In genomic region chr11:67275606-67276409, GRCh38 we compare ENCODE assay signal across 10 cellular contexts. TPM values are rescaled to one million over a fixed set of nuclear protein-coding genes. Genes with fewer than 3 reads are reported as not detected.
A peak's percentile ranks its signal among the peaks of the same experiment; 100 is the strongest.
DNase-seq lines count a peak whose midpoint lies in the region; ATAC-seq, FAIRE-seq and TF ChIP-seq lines count a peak whose summit lies in the region.
"Had no signal": no experiment of that assay in that cellular context is flagged by ENCODE, and none has a peak within 500 bp of the region (broad histone marks: within the 10 kb centered on the region; RNA-seq: fewer than 3 reads in every experiment).

No MANE protein-coding gene starts in this region.

- no peak overlapping the region for H3K9ac ChIP-seq in kidney (ENCODE audit: low read length in 2 of 2)

- H3K9me3 ChIP-seq in kidney (ENCODE audit: control insufficient read depth in 1 of 2, low read length in 2 of 2): no peaks in the 10 kb centered on the region
- no peaks in the 10 kb centered on the region for H3K9me3 ChIP-seq in stomach

- peak overlapping the region; percentile 75 for H3K27ac Mint-ChIP-seq in HFFc6
- peak overlapping the region; percentile 99 for H3K27ac Mint-ChIP-seq in activated CD8-positive, alpha-beta T cell treated with anti-CD3 and anti-CD28 coated beads, Interleukin-2, amount 10 ng/mL, durations not matched to agents 7 days and 5 days

- TF ChIP-seq CTCF in HFFc6 (IDR thresholded peaks at IDR 0.05): no peak
- no peak for TF ChIP-seq CTCF in kidney (IDR thresholded peaks at IDR 0.05; ENCODE audit: borderline replicate concordance, extremely low read depth, insufficient read depth)
- TF ChIP-seq CTCF in stomach (IDR thresholded peaks at IDR 0.05): no peak

- H3K36me3 ChIP-seq in kidney (ENCODE audit: control insufficient read depth in 1 of 2, insufficient read depth in 2 of 2, low read length in 2 of 2) (peaks cover 4 to 17% of the 10 kb centered on the region in 2 donors), stomach (peaks cover 21 to 53% (median 32%) of the 10 kb centered on the region in 4 donors)

- H3K9me3 Mint-ChIP-seq in HFFc6: no peaks in the 10 kb centered on the region
- H3K9me3 Mint-ChIP-seq in activated CD8-positive, alpha-beta T cell treated with anti-CD3 and anti-CD28 coated beads, Interleukin-2, amount 10 ng/mL, durations not matched to agents 7 days and 5 days (ENCODE audit: insufficient read depth): no peaks in the 10 kb centered on the region

- H3K27me3 ChIP-seq in stomach: no peaks in the 10 kb centered on the region

- peak overlapping the region in 1 of 2 donors; percentile 42 for H3K27ac ChIP-seq in kidney (ENCODE audit: low read depth in 2 of 2, low read length in 2 of 2)
- H3K27ac ChIP-seq in stomach: peak overlapping the region; percentile 42 to 95 (median 92)

- no peaks in the 10 kb centered on the region; the same call in 1 of the 2 replicates for H3K27me3 Mint-ChIP-seq in HFFc6 (ENCODE audit: insufficient read depth)
- no peaks in the 10 kb centered on the region for H3K27me3 Mint-ChIP-seq in activated CD8-positive, alpha-beta T cell treated with anti-CD3 and anti-CD28 coated beads, Interleukin-2, amount 10 ng/mL, durations not matched to agents 7 days and 5 days (ENCODE audit: low read depth)

- WGBS in stomach, 5 donors: 64 to 88% (median 80%) methylated on average over 8 to 17 of the region's 17 CpGs

- intact Hi-C loops in kidney (cut with DNase I): no loop called here
- intact Hi-C loops in stomach (cut with DNase I; ENCODE audit: low total_unique reads): no loop called here

- H3K4me1 ChIP-seq in kidney (ENCODE audit: control insufficient read depth in 1 of 2, insufficient read depth in 1 of 2, low read depth in 1 of 2, low read length in 2 of 2): peaks cover 32 to 64% of the 10 kb centered on the region in 2 donors
- H3K4me1 ChIP-seq in stomach: peaks cover 82 to 100% (median 97%) of the 10 kb centered on the region in 4 donors

- CTCF ChIA-PET in activated CD8-positive, alpha-beta T cell treated with anti-CD3 and anti-CD28 coated beads, Interleukin-2, amount 10 ng/mL, durations not matched to agents 7 days and 5 days (lab: Charles Lee): interaction anchor here (0.6 to 3.2 kb wide), 5 partner anchors 8 to 75 kb away, joined by 3 to 36 read pairs (median 9); partner anchors contain the start of gene ANKRD13D

- no peak for TF ChIP-seq EP300 in stomach (IDR thresholded peaks at IDR 0.05)

- H3K36me3 Mint-ChIP-seq in HFFc6 (ENCODE audit: low read depth): peaks cover 4% of the 10 kb centered on the region; the same call in 1 of the 2 replicates
- H3K36me3 Mint-ChIP-seq in activated CD8-positive, alpha-beta T cell treated with anti-CD3 and anti-CD28 coated beads, Interleukin-2, amount 10 ng/mL, durations not matched to agents 7 days and 5 days (ENCODE audit: low read depth): peaks cover 91% of the 10 kb centered on the region

- H3K4me3 ChIP-seq in kidney (ENCODE audit: low read length in 2 of 2) (no peak overlapping the region), stomach (peak overlapping the region in 2 of 4 donors; percentile 8 to 23)

- H3K4me1 Mint-ChIP-seq in HFFc6 (ENCODE audit: low read depth): peaks cover 17% of the 10 kb centered on the region
- peaks cover 91% of the 10 kb centered on the region for H3K4me1 Mint-ChIP-seq in activated CD8-positive, alpha-beta T cell treated with anti-CD3 and anti-CD28 coated beads, Interleukin-2, amount 10 ng/mL, durations not matched to agents 7 days and 5 days (ENCODE audit: low read depth)

- DNase-seq in HFFc6 (no peak), kidney (peak; percentile 76), stomach (no peak), germinal center (ENCODE audit: low spot score) (no peak), NOMO-1 treated with DMSO at 0.1 percent for 48 hours (lab: John Stamatoyannopoulos, UW; ENCODE audit: unreplicated experiment) (no peak)
- peak; percentile 44 for DNase-seq in activated CD8-positive, alpha-beta T cell treated with anti-CD3 and anti-CD28 coated beads, Interleukin-2, amount 10 ng/mL, durations not matched to agents 7 days and 5 days
- no peak for DNase-seq in stimulated activated CD4-positive, alpha-beta T cell treated with anti-CD3 and anti-CD28 coated beads, Interleukin-4, amount 100 ng/mL, for 4 hours
- DNase-seq: NCI-H524 treated with DMSO at 0.1 percent for 48 hours had no signal

- FAIRE-seq in kidney (lab: Jason Lieb, UNC): no peak
- FAIRE-seq: GM18507 had no signal

- H3K4me3 Mint-ChIP-seq in HFFc6: no peak overlapping the region
- peak overlapping the region; percentile 81 for H3K4me3 Mint-ChIP-seq in activated CD8-positive, alpha-beta T cell treated with anti-CD3 and anti-CD28 coated beads, Interleukin-2, amount 10 ng/mL, durations not matched to agents 7 days and 5 days

- no peak for ATAC-seq in activated CD8-positive, alpha-beta T cell treated with anti-CD3 and anti-CD28 coated beads, Interleukin-2, amount 10 ng/mL, durations not matched to agents 7 days and 5 days
- ATAC-seq in HG02852 (IDR thresholded peaks at IDR 0.05; ENCODE audit: unreplicated experiment): no peak

- POLR2A ChIA-PET in activated CD8-positive, alpha-beta T cell treated with anti-CD3 and anti-CD28 coated beads, Interleukin-2, amount 10 ng/mL, durations not matched to agents 7 days and 5 days (lab: Charles Lee): interaction anchor here (0.7 to 5.3 kb wide), 3 partner anchors 8 to 25 kb away, joined by 3 to 94 read pairs (median 50); partner anchors contain the start of genes ANKRD13D and GRK2

- TF ChIP-seq POLR2A in stomach (IDR thresholded peaks at IDR 0.05): no peak

RNA-seq across cellular contexts. Expression of gene GRK2, which starts 9.5 kb away (rescaled TPM):
- 10 to 100 TPM; 26.2 to 35.5 (median 32.1) TPM for total RNA-seq in HFFc6 (2021; fragmentation: NEBNext Ultra II Directional; extraction: Animal tissue kit (Norgen Biotek cat#: 25700))
- total RNA-seq in activated CD8-positive, alpha-beta T cell treated with anti-CD3 and anti-CD28 coated beads, Interleukin-2, amount 10 ng/mL, durations not matched to agents 7 days and 5 days: 100 to 1,000 TPM; 338 to 348 TPM
- total RNA-seq in kidney (80.8 TPM), stomach (100 to 1,000 TPM in 4 of 5 donors, 10 to 100 TPM in 1; 53.8 to 266 (median 131) TPM)
- polyA plus RNA-seq in kidney (ENCODE audit: insufficient read depth, low read depth, low replicate concordance) (28.2 TPM), stomach (10 to 100 TPM; 44.0 to 59.4 (median 46.5) TPM)

RNA-seq across cellular contexts. Expression of gene ANKRD13D, which starts 13.3 kb away (rescaled TPM):
- 10 to 100 TPM; 24.7 to 34.6 (median 26.4) TPM for total RNA-seq in HFFc6 (2021; fragmentation: NEBNext Ultra II Directional; extraction: Animal tissue kit (Norgen Biotek cat#: 25700))
- 100 to 1,000 TPM; 179 to 189 TPM for total RNA-seq in activated CD8-positive, alpha-beta T cell treated with anti-CD3 and anti-CD28 coated beads, Interleukin-2, amount 10 ng/mL, durations not matched to agents 7 days and 5 days
- total RNA-seq in kidney: 68.3 TPM
- polyA plus RNA-seq in kidney (ENCODE audit: insufficient read depth, low read depth, low replicate concordance): 21.9 TPM
- total RNA-seq in stomach: 10 to 100 TPM; 24.6 to 96.4 (median 42.6) TPM
- 10 to 100 TPM; 18.5 to 61.3 (median 30.9) TPM for polyA plus RNA-seq in stomach

RNA-seq across cellular contexts. Expression of gene SSH3, which starts 27.5 kb away (rescaled TPM):
- 10 to 100 TPM; 17.0 to 28.7 (median 22.6) TPM for total RNA-seq in HFFc6 (2021; fragmentation: NEBNext Ultra II Directional; extraction: Animal tissue kit (Norgen Biotek cat#: 25700))
- total RNA-seq in activated CD8-positive, alpha-beta T cell treated with anti-CD3 and anti-CD28 coated beads, Interleukin-2, amount 10 ng/mL, durations not matched to agents 7 days and 5 days: 10 to 100 TPM; 12.0 to 13.0 TPM
- total RNA-seq in kidney: 68.9 TPM
- polyA plus RNA-seq in kidney (ENCODE audit: insufficient read depth, low read depth, low replicate concordance): 25.0 TPM
- total RNA-seq in stomach: 100 to 1,000 TPM in 3 of 5 donors, 10 to 100 TPM in 2; 23.5 to 217 (median 103) TPM
- polyA plus RNA-seq in stomach: 10 to 100 TPM; 18.8 to 34.3 (median 22.6) TPM

Comparison
In these comparisons a context has a peak if more than half of its experiments do, and no peak if none do; other contexts are left out.
1. DNase-seq: peak in activated CD8-positive, alpha-beta T cell treated with anti-CD3 and anti-CD28 coated beads, Interleukin-2, amount 10 ng/mL, durations not matched to agents 7 days and 5 days (single experiment) and kidney (single experiment); none in HFFc6 (single experiment), stomach (single experiment), stimulated activated CD4-positive, alpha-beta T cell treated with anti-CD3 and anti-CD28 coated beads, Interleukin-4, amount 100 ng/mL, for 4 hours (0 of 2), germinal center (single experiment) and NOMO-1 treated with DMSO at 0.1 percent for 48 hours (single experiment).